In the genomic region with DNA sequence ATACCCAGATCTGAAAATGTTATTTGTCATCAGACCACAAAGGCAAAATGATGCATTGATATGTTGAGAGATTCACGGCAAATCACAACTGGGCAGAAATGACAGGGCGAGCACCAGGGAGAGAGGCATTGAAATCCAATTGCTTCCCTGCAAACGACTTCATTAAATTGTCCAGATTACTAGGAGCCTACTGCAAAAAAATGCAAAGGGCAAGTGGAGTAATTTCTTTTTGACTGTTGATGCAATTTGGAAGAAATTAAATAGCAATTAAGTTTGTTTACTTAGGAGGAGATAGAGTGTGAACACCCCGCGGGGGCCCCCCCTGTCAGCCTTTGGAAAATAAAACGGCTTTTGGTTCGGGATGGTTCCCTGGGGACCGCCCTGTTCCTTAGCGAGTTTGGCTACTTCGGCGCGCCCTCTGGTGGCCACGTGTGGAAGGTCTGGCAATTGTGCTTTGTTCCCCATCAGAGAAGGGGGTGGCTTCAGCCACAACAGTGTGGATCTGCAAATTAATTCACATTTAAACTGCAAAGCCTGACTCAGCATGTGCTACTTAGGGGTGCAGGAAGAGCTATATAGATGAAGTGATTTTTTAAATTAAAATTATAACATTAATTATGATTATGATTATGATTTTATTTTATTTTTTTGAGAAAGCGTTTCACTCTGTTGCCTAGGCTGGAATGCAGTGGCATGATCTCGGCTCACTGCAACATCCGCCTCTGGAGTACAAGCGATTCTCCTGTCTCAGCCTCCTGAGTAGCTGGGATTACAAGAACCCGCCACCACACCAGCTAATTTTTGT, we compare ENCODE assay signal across 8 cellular contexts. TPM values are rescaled to one million over a fixed set of nuclear protein-coding genes. Genes with fewer than 3 reads are reported as not detected.
A peak's percentile ranks its signal among the peaks of the same experiment; 100 is the strongest.
DNase-seq lines count a peak whose midpoint lies in the region; ATAC-seq and TF ChIP-seq lines count a peak whose summit lies in the region.

No MANE protein-coding gene starts in this region.

- peaks cover 3% of the 10 kb centered on the region for H3K4me1 Mint-ChIP-seq in CD14-positive monocyte
- H3K4me1 Mint-ChIP-seq in effector memory CD8-positive, alpha-beta T cell (ENCODE audit: low read depth in 2 of 2): peaks cover 0 to 6% of the 10 kb centered on the region in 2 donors

- H3K9me3 Mint-ChIP-seq in CD14-positive monocyte: no peaks in the 10 kb centered on the region
- H3K9me3 Mint-ChIP-seq in effector memory CD8-positive, alpha-beta T cell: no peaks in the 10 kb centered on the region

- no peaks in the 10 kb centered on the region for H3K36me3 ChIP-seq in mesodermal cell (ENCODE audit: control insufficient read depth, insufficient read depth, low read length)

- WGBS in mesodermal cell (ENCODE audit: insufficient coverage in 2 of 2), 2 experiments: 27 to 31% methylated on average over 15 to 16 of the region's 18 CpGs

- H3K4me3 Mint-ChIP-seq in CD14-positive monocyte: peak overlapping the region; percentile 25 to 54
- H3K4me3 Mint-ChIP-seq in effector memory CD8-positive, alpha-beta T cell: peak overlapping the region; percentile 33 to 50

- intact Hi-C loops in CD14-positive monocyte (cut with micrococcal nuclease): no loop called here

- peak; percentile 97 for TF ChIP-seq CTCF in CD14-positive monocyte (IDR thresholded peaks at IDR 0.05)

- H3K36me3 Mint-ChIP-seq in CD14-positive monocyte: no peaks in the 10 kb centered on the region
- no peaks in the 10 kb centered on the region for H3K36me3 Mint-ChIP-seq in effector memory CD8-positive, alpha-beta T cell (ENCODE audit: insufficient read depth)

- H3K9me3 ChIP-seq in mesodermal cell (ENCODE audit: control insufficient read depth, low read length): no peaks in the 10 kb centered on the region

- peak overlapping the region; percentile 8 for H3K4me3 ChIP-seq in mesodermal cell (ENCODE audit: extremely low read depth, insufficient read depth, low read length, poor library complexity, severe bottlenecking)

- H3K27ac Mint-ChIP-seq in CD14-positive monocyte: no peak overlapping the region
- no peak overlapping the region for H3K27ac Mint-ChIP-seq in effector memory CD8-positive, alpha-beta T cell

- no peak overlapping the region for H3K27ac ChIP-seq in mesodermal cell (ENCODE audit: low read depth, low read length, severe bottlenecking)

- DNase-seq in CD14-positive monocyte (ENCODE audit: low spot score): peak; percentile 59
- DNase-seq in NCI-H774 (lab: John Stamatoyannopoulos, UW): peak; percentile 78
- peak; percentile 93 for DNase-seq in activated CD8-positive, alpha-beta memory T cell treated with anti-CD3 and anti-CD28 coated beads for 24 hours
- DNase-seq in effector memory CD8-positive, alpha-beta T cell: peak; percentile 70 to 77 (median 71)
- peak; percentile 68 for DNase-seq in stimulated activated CD8-positive, alpha-beta memory T cell treated with anti-CD3 and anti-CD28 coated beads, Interleukin-15, amount 100 ng/mL, for 1 hour (ENCODE audit: low read depth)

- ATAC-seq in HG02981 (IDR thresholded peaks at IDR 0.05; ENCODE audit: unreplicated experiment) (peak; percentile 47), HG03045 (IDR thresholded peaks at IDR 0.05; ENCODE audit: unreplicated experiment) (no peak)
- ATAC-seq in effector memory CD8-positive, alpha-beta T cell (replicated peaks): peak; percentile 87

- H3K27me3 Mint-ChIP-seq in CD14-positive monocyte (ENCODE audit: low read depth in 3 of 3): peaks cover 2 to 7% (median 5%) of the 10 kb centered on the region in 3 donors
- H3K27me3 Mint-ChIP-seq in effector memory CD8-positive, alpha-beta T cell: peaks cover 0 to 7% of the 10 kb centered on the region in 2 donors

- no peaks in the 10 kb centered on the region for H3K4me1 ChIP-seq in mesodermal cell (ENCODE audit: control insufficient read depth, insufficient read depth, low read length, poor library complexity, severe bottlenecking)

RNA-seq across cellular contexts. Expression of gene TMC7, which starts 14.5 kb away (rescaled TPM):
- polyA plus RNA-seq in CD14-positive monocyte: not detected
- polyA plus RNA-seq in mesodermal cell (2013, experiment 1 of 2): 6.5 TPM
- 5.7 TPM for polyA plus RNA-seq in mesodermal cell (2013, experiment 2 of 2)

RNA-seq across cellular contexts. Expression of gene SMG1, which starts 43.0 kb away (rescaled TPM):
- 1 to 10 TPM; 2.4 to 7.1 TPM for polyA plus RNA-seq in CD14-positive monocyte
- polyA plus RNA-seq in mesodermal cell (2013, experiment 1 of 2): 18.2 TPM
- polyA plus RNA-seq in mesodermal cell (2013, experiment 2 of 2): 15.6 TPM
